In genomic region chr11:86463120-86463519, GRCh38 we compare ENCODE assay signal across 1 cellular context.
TF ChIP-seq lines count a peak whose summit lies in the region.

No MANE protein-coding gene starts in this region.

TF ChIP-seq in IMR-90, 13 proteins besides CTCF, POLR2A, EP300 and RAD21:
- no peak for TF ChIP-seq BHLHE40 (IDR thresholded peaks at IDR 0.05; ENCODE audit: low read depth, low read length)
- no peak for TF ChIP-seq ELK1 (IDR thresholded peaks at IDR 0.05; ENCODE audit: borderline replicate concordance, low read depth, low read length)
- no peak for TF ChIP-seq CHD1 (IDR thresholded peaks at IDR 0.05; ENCODE audit: low read depth, low read length)
- TF ChIP-seq MXI1 (IDR thresholded peaks at IDR 0.05; ENCODE audit: borderline replicate concordance, low read depth, low read length), result no peak
